ENCODE assay signal across 8 cellular contexts in genomic region chr3:15099364-15100098, GRCh38. TPM values are rescaled to one million over a fixed set of nuclear protein-coding genes. Genes with fewer than 3 reads are reported as not detected.
DNase-seq lines count a peak whose midpoint lies in the region; ATAC-seq and TF ChIP-seq lines count a peak whose summit lies in the region.

No MANE protein-coding gene starts in this region.

- no peak for TF ChIP-seq CTCF in VCaP (conservative IDR thresholded peaks at IDR 0.05)
- no peak for TF ChIP-seq CTCF in neutrophil (IDR thresholded peaks at IDR 0.05)

- peaks cover 7 to 15% of the 10 kb centered on the region in 2 donors for H3K4me1 ChIP-seq in esophagus (ENCODE audit: control insufficient read depth in 2 of 2, insufficient read depth in 2 of 2, low read length in 1 of 2)
- peaks cover 54 to 58% of the 10 kb centered on the region in 2 experiments for H3K4me1 ChIP-seq in neutrophil (ENCODE audit: control insufficient read depth in 1 of 2, insufficient read depth in 1 of 2, low read depth in 1 of 2, low read length in 1 of 2)

- H3K36me3 ChIP-seq in esophagus (ENCODE audit: control insufficient read depth in 2 of 2, insufficient read depth in 2 of 2, low read length in 1 of 2) (peaks cover 0 to 4% of the 10 kb centered on the region in 2 donors), neutrophil (peaks cover 17% of the 10 kb centered on the region)

- H3K27me3 ChIP-seq in esophagus (ENCODE audit: control insufficient read depth in 1 of 2, insufficient read depth in 2 of 2, low read length in 2 of 2): no peaks in the 10 kb centered on the region
- no peaks in the 10 kb centered on the region for H3K27me3 ChIP-seq in neutrophil

- peak; percentile 1 for ATAC-seq in GM18519 (IDR thresholded peaks at IDR 0.05; ENCODE audit: low FRiP score, unreplicated experiment)
- ATAC-seq in HG02943 (IDR thresholded peaks at IDR 0.05; ENCODE audit: low read depth, unreplicated experiment): peak; percentile 11
- no peak for ATAC-seq in HG03025 (IDR thresholded peaks at IDR 0.05; ENCODE audit: low FRiP score, unreplicated experiment)
- ATAC-seq in HG03469 (IDR thresholded peaks at IDR 0.05; ENCODE audit: unreplicated experiment): no peak

- H3K27ac ChIP-seq in VCaP (peak overlapping the region; percentile 88), esophagus (ENCODE audit: low read depth in 2 of 2, low read length in 1 of 2) (peak overlapping the region; percentile 73 to 92), neutrophil (peak overlapping the region; percentile 89)

- 15 to 17% methylated on average over 19 of the region's 19 CpGs for WGBS in esophagus, 2 donors

- H3K9me3 ChIP-seq in esophagus (ENCODE audit: control insufficient read depth in 2 of 2, insufficient read depth in 1 of 2, low read depth in 1 of 2, low read length in 1 of 2) (no peaks in the 10 kb centered on the region), neutrophil (no peaks in the 10 kb centered on the region)

- H3K4me3 ChIP-seq in esophagus (ENCODE audit: low read depth in 1 of 2, low read length in 2 of 2): peak overlapping the region; percentile 80 to 87
- peak overlapping the region; percentile 89 to 94 for H3K4me3 ChIP-seq in neutrophil (ENCODE audit: low read depth in 1 of 2, low read length in 1 of 2)

- DNase-seq in ureter (ENCODE audit: low spot score): no peak

RNA-seq across cellular contexts. Expression of gene RBSN, which starts 0.6 kb away (rescaled TPM):
- polyA plus RNA-seq in esophagus: 1 to 10 TPM; 4.7 to 5.7 TPM
- 28.0 TPM for total RNA-seq in ureter

RNA-seq across cellular contexts. Expression of gene MRPS25, which starts 34.4 kb away (rescaled TPM):
- 10 to 100 TPM; 41.3 to 43.4 TPM for polyA plus RNA-seq in esophagus
- total RNA-seq in ureter: 99.3 TPM

Comparison
In these comparisons a context has a peak if more than half of its experiments do, and no peak if none do; other contexts are left out.
1. ATAC-seq: peak in GM18519 (single experiment) and HG02943 (single experiment); none in HG03025 (single experiment) and HG03469 (single experiment).
2. Peak in every context shown above with its lines, with median percentiles within 50 percentile points of each other: H3K27ac ChIP-seq.